ENCODE assay signal across 10 cellular contexts in genomic region chr2:10407432-10407831, GRCh38. TPM values are rescaled to one million over a fixed set of nuclear protein-coding genes. Genes with fewer than 3 reads are reported as not detected.
A peak's percentile ranks its signal among the peaks of the same experiment; 100 is the strongest.
DNase-seq lines count a peak whose midpoint lies in the region; ATAC-seq and TF ChIP-seq lines count a peak whose summit lies in the region.
"Had no signal": no experiment of that assay in that cellular context is flagged by ENCODE, and none has a peak within 500 bp of the region (broad histone marks: within the 10 kb centered on the region; RNA-seq: fewer than 3 reads in every experiment).

No MANE protein-coding gene starts in this region.

- ATAC-seq in activated T-helper 17 cell treated with anti-CD3 and anti-CD28 coated beads, Interleukin-2, amount 50 U/mL, for 72 hours (replicated peaks): no peak
- ATAC-seq in memory B cell (ENCODE audit: low read depth): no peak
- ATAC-seq: SK-N-SH treated with all-trans-retinoic acid at 6 μM for 48 hours had no signal

- H3K79me2 ChIP-seq in DOHH2 (ENCODE audit: control insufficient read depth, low read length): no peaks in the 10 kb centered on the region

- H3K4me1 ChIP-seq in DOHH2 (ENCODE audit: control insufficient read depth, low read length): peaks cover 54% of the 10 kb centered on the region

- H3K27ac ChIP-seq in 22Rv1 (peak overlapping the region; percentile 80), DOHH2 (ENCODE audit: low read depth, low read length) (no peak overlapping the region), WERI-Rb-1 (no peak overlapping the region)

- no peaks in the 10 kb centered on the region for H3K9me3 Mint-ChIP-seq in activated T-helper 17 cell treated with anti-CD3 and anti-CD28 coated beads, Interleukin-2, amount 50 U/mL, for 72 hours
- peaks cover 3% of the 10 kb centered on the region for H3K9me3 Mint-ChIP-seq in memory B cell
- H3K9me3 Mint-ChIP-seq in nephron progenitor cell: no peaks in the 10 kb centered on the region

- H3K27me3 Mint-ChIP-seq in activated T-helper 17 cell treated with anti-CD3 and anti-CD28 coated beads, Interleukin-2, amount 50 U/mL, for 72 hours: no peaks in the 10 kb centered on the region
- H3K27me3 Mint-ChIP-seq in memory B cell (no peaks in the 10 kb centered on the region), nephron progenitor cell (ENCODE audit: low read depth, poor library complexity) (peaks cover 19% of the 10 kb centered on the region)

- peaks cover 44% of the 10 kb centered on the region for H3K4me1 Mint-ChIP-seq in activated T-helper 17 cell treated with anti-CD3 and anti-CD28 coated beads, Interleukin-2, amount 50 U/mL, for 72 hours
- H3K4me1 Mint-ChIP-seq in memory B cell (peaks cover 45% of the 10 kb centered on the region), nephron progenitor cell (peaks cover 52% of the 10 kb centered on the region)

- H3K27me3 ChIP-seq in DOHH2 (ENCODE audit: control insufficient read depth, low read length) (no peaks in the 10 kb centered on the region), WERI-Rb-1 (ENCODE audit: insufficient read depth, low read depth, severe bottlenecking) (no peaks in the 10 kb centered on the region)

- H3K9me3 ChIP-seq in DOHH2 (ENCODE audit: control insufficient read depth, insufficient read depth, low read length): 0 out of 2 replicates have a peak, but pooled peaks cover 2% of the 10 kb centered on the region
- H3K9me3 ChIP-seq in WERI-Rb-1 (ENCODE audit: severe bottlenecking): peaks cover 4% of the 10 kb centered on the region

- peak overlapping the region; percentile 91 for H3K27ac Mint-ChIP-seq in activated T-helper 17 cell treated with anti-CD3 and anti-CD28 coated beads, Interleukin-2, amount 50 U/mL, for 72 hours
- peak overlapping the region; percentile 70 for H3K27ac Mint-ChIP-seq in memory B cell
- no peak overlapping the region for H3K27ac Mint-ChIP-seq in nephron progenitor cell

- H4K20me1 ChIP-seq in DOHH2 (ENCODE audit: control insufficient read depth, insufficient read depth, low read depth, low read length): no peaks in the 10 kb centered on the region; the same call in 1 of the 2 replicates

- DNase-seq in memory B cell (ENCODE audit: low spot score in 2 of 2): no peak
- no peak for DNase-seq in nephron progenitor cell
- no peak for DNase-seq in GOT3 (lab: John Stamatoyannopoulos, UW)
- no peak for DNase-seq in WERI-Rb-1
- DNase-seq in cerebellum (ENCODE audit: low spot score): no peak
- DNase-seq: NCI-H187 had no signal

- H3K4me2 ChIP-seq in DOHH2 (ENCODE audit: low read length): peak overlapping the region; percentile 80

- H3K4me3 ChIP-seq in DOHH2 (ENCODE audit: low read length) (no peak overlapping the region), WERI-Rb-1 (ENCODE audit: low read depth, low read length) (no peak overlapping the region)

- H3K36me3 ChIP-seq in DOHH2 (ENCODE audit: control insufficient read depth, low read length) (peaks cover 4% of the 10 kb centered on the region; the same call in 1 of the 2 replicates), WERI-Rb-1 (no peaks in the 10 kb centered on the region; the same call in 1 of the 2 replicates)

- no peaks in the 10 kb centered on the region for H3K9me2 ChIP-seq in DOHH2 (replicated peaks; ENCODE audit: control insufficient read depth, low read length)

- peaks cover 10% of the 10 kb centered on the region for H3F3A ChIP-seq in DOHH2 (ENCODE audit: control insufficient read depth, insufficient read depth)

- TF ChIP-seq CTCF in 22Rv1 (IDR thresholded peaks at IDR 0.05): no peak
- no peak for TF ChIP-seq CTCF in DOHH2 (IDR thresholded peaks at IDR 0.05; ENCODE audit: low read depth, low read length, poor library complexity, severe bottlenecking)
- TF ChIP-seq CTCF in nephron progenitor cell (IDR thresholded peaks at IDR 0.05): no peak
- TF ChIP-seq CTCF in WERI-Rb-1 (IDR thresholded peaks at IDR 0.05; ENCODE audit: low read depth, low read length): no peak

- H3K4me3 Mint-ChIP-seq in activated T-helper 17 cell treated with anti-CD3 and anti-CD28 coated beads, Interleukin-2, amount 50 U/mL, for 72 hours: peak overlapping the region; percentile 84
- H3K4me3 Mint-ChIP-seq in memory B cell: peak overlapping the region; percentile 74
- H3K4me3 Mint-ChIP-seq in nephron progenitor cell: no peak overlapping the region

- peaks cover 82% of the 10 kb centered on the region for H3K36me3 Mint-ChIP-seq in activated T-helper 17 cell treated with anti-CD3 and anti-CD28 coated beads, Interleukin-2, amount 50 U/mL, for 72 hours (ENCODE audit: low read depth)
- H3K36me3 Mint-ChIP-seq in memory B cell (peaks cover 8% of the 10 kb centered on the region), nephron progenitor cell (ENCODE audit: low read depth) (peaks cover 3% of the 10 kb centered on the region)

RNA-seq across cellular contexts. Expression of gene ODC1, which starts 40.7 kb away (rescaled TPM):
- total RNA-seq in activated T-helper 17 cell treated with anti-CD3 and anti-CD28 coated beads, Interleukin-2, amount 50 U/mL, for 72 hours: 100 to 1,000 TPM in 1 of 2 donors, 10 to 100 TPM in 1; 60.3 to 180 TPM
- 104 TPM for total RNA-seq in cerebellum
